ENCODE assay signal across 12 cellular contexts in the genomic region with DNA sequence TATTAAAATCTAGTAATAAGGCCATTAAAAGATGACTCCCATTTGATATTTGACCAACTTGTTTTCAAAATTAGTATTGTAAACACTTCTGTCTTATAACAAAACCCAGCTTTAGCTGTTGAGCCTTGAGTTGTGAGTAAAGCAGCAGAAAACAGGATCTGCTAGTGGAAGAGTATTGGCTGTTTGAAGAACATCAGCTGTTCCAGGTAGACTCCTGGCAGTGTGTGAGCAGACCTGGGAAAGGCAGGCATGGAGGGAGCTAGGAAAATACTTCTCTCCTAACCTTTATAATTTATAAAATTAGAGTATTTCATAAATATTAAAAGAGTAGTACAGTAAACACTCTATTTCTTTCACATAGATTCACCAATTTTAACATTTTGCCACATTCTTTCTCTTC. TPM values are rescaled to one million over a fixed set of nuclear protein-coding genes. Genes with fewer than 3 reads are reported as not detected.
DNase-seq lines count a peak whose midpoint lies in the region; ATAC-seq and TF ChIP-seq lines count a peak whose summit lies in the region.
"Had no signal": no experiment of that assay in that cellular context is flagged by ENCODE, and none has a peak within 500 bp of the region (broad histone marks: within the 10 kb centered on the region; RNA-seq: fewer than 3 reads in every experiment).

No MANE protein-coding gene starts in this region.

- no peak overlapping the region for H3K18ac ChIP-seq in H9 (ENCODE audit: insufficient read length, low read depth, low read length)

- H3K27ac Mint-ChIP-seq in H9, result no peak overlapping the region
- H3K27ac Mint-ChIP-seq in activated naive CD8-positive, alpha-beta T cell, result peak overlapping the region; percentile 87
- peak overlapping the region in 6 of 10 donors; percentile 7 to 81 (median 73) for H3K27ac Mint-ChIP-seq in naive thymus-derived CD8-positive, alpha-beta T cell
- H3K27ac Mint-ChIP-seq in progenitor cell of endocrine pancreas, result no peak overlapping the region

- H3K23ac ChIP-seq in H9 (ENCODE audit: insufficient read length, low read depth, low read length), result no peak overlapping the region

- no peak for TF ChIP-seq CTCF in 22Rv1 (IDR thresholded peaks at IDR 0.05)
- TF ChIP-seq CTCF in H9 (conservative IDR thresholded peaks at IDR 0.05), result no peak
- TF ChIP-seq CTCF in progenitor cell of endocrine pancreas (IDR thresholded peaks at IDR 0.05; ENCODE audit: unreplicated experiment), result no peak

- H3K4ac ChIP-seq in H9 (ENCODE audit: low read depth, low read length), result no peak overlapping the region

- H3K4me3 Mint-ChIP-seq in H9 (no peak overlapping the region), progenitor cell of endocrine pancreas (ENCODE audit: low read depth) (no peak overlapping the region)
- H3K4me3 Mint-ChIP-seq in activated naive CD8-positive, alpha-beta T cell, result no peak overlapping the region
- H3K4me3 Mint-ChIP-seq in naive thymus-derived CD8-positive, alpha-beta T cell, result peak overlapping the region in 6 of 10 donors; percentile 12 to 75 (median 36)

- H2AFZ ChIP-seq in H9 (ENCODE audit: low read length), result no peak overlapping the region

- no peak overlapping the region for H2AK5ac ChIP-seq in H9 (ENCODE audit: insufficient read length, low read length)

- no peak overlapping the region for H4K91ac ChIP-seq in H9 (ENCODE audit: insufficient read length, low read depth, low read length)

- H3K9me3 Mint-ChIP-seq in H9 (peaks cover 0 to 2% of the 10 kb centered on the region in 2 experiments; a peak in 1 of 5 replicates), progenitor cell of endocrine pancreas (ENCODE audit: low read depth) (peaks cover 7% of the 10 kb centered on the region)
- no peaks in the 10 kb centered on the region for H3K9me3 Mint-ChIP-seq in activated naive CD8-positive, alpha-beta T cell (ENCODE audit: low read depth)
- H3K9me3 Mint-ChIP-seq in naive thymus-derived CD8-positive, alpha-beta T cell, result no peaks in the 10 kb centered on the region

- H3K4me2 ChIP-seq in H9 (ENCODE audit: insufficient read depth, insufficient read length, low read length), result no peak overlapping the region

- no peak overlapping the region for H3K14ac ChIP-seq in H9 (ENCODE audit: insufficient read depth, low read length)

- H3K9ac ChIP-seq in H9 (ENCODE audit: extremely low read depth, insufficient read length, low read length), result no peak overlapping the region

- H3K27me3 Mint-ChIP-seq in H9 (ENCODE audit: low read depth), result no peaks in the 10 kb centered on the region
- H3K27me3 Mint-ChIP-seq in activated naive CD8-positive, alpha-beta T cell, result no peaks in the 10 kb centered on the region
- no peaks in the 10 kb centered on the region for H3K27me3 Mint-ChIP-seq in naive thymus-derived CD8-positive, alpha-beta T cell
- H3K27me3 Mint-ChIP-seq in progenitor cell of endocrine pancreas, result no peaks in the 10 kb centered on the region

- H3K23me2 ChIP-seq in H9 (ENCODE audit: insufficient read length, low read depth, low read length, poor library complexity, severe bottlenecking), result no peaks in the 10 kb centered on the region

- no peak overlapping the region for H3K56ac ChIP-seq in H9 (ENCODE audit: insufficient read length, low read depth, low read length)

- H2BK12ac ChIP-seq in H9 (ENCODE audit: insufficient read length, low read depth, low read length), result no peak overlapping the region

- H3K79me1 ChIP-seq in H9 (ENCODE audit: insufficient read depth, low read depth, low read length, poor library complexity, severe bottlenecking), result peaks cover 9% of the 10 kb centered on the region

- H3K79me2 ChIP-seq in H9 (ENCODE audit: insufficient read depth, low read length), result no peaks in the 10 kb centered on the region; the same call in 1 of the 2 replicates

- H4K5ac ChIP-seq in H9 (ENCODE audit: insufficient read length, low read depth, low read length), result no peak overlapping the region

- no peak for ATAC-seq in naive thymus-derived CD8-positive, alpha-beta T cell
- ATAC-seq in GM18867 (IDR thresholded peaks at IDR 0.05; ENCODE audit: unreplicated experiment), result no peak

- H3K27me3 ChIP-seq in H9 (ENCODE audit: insufficient read depth, low read length), result no peaks in the 10 kb centered on the region

- no peaks in the 10 kb centered on the region for H4K20me1 ChIP-seq in H9 (ENCODE audit: control insufficient read depth, insufficient read depth, insufficient read length)

- POLR2A ChIA-PET in naive thymus-derived CD8-positive, alpha-beta T cell (lab: Charles Lee), result no interaction called here

- H2BK20ac ChIP-seq in H9 (ENCODE audit: low read depth, low read length, poor library complexity, severe bottlenecking), result no peak overlapping the region

- H3T11ph ChIP-seq in H9 (ENCODE audit: low read length), result no peak overlapping the region

- DNase-seq in H9, result no peak
- DNase-seq in naive thymus-derived CD8-positive, alpha-beta T cell, result no peak
- DNase-seq in progenitor cell of endocrine pancreas (ENCODE audit: low spot score, unreplicated experiment), result no peak
- DNase-seq in NCI-H2171 (lab: John Stamatoyannopoulos, UW), result no peak
- no peak for DNase-seq in islet precursor cell
- DNase-seq: activated T-cell treated with anti-CD3 and anti-CD28 coated beads for 4 hours; amniotic stem cell; NCI-H146; stimulated activated CD4-positive, alpha-beta T cell treated with anti-CD3 and anti-CD28 coated beads, Interleukin-4, amount 100 ng/mL, for 1 hour had no signal

- H2BK120ac ChIP-seq in H9 (ENCODE audit: low read depth, low read length, poor library complexity, severe bottlenecking), result no peak overlapping the region

- H3K9me3 ChIP-seq in H9 (ENCODE audit: control insufficient read depth, low read depth, low read length), result no peaks in the 10 kb centered on the region

- H3K36me3 Mint-ChIP-seq in H9 (ENCODE audit: insufficient read depth in 1 of 3, low read depth in 3 of 3) (peaks cover 9 to 15% (median 12%) of the 10 kb centered on the region in 3 experiments; a peak in 6 of 7 replicates), progenitor cell of endocrine pancreas (ENCODE audit: insufficient read depth) (peaks cover 20% of the 10 kb centered on the region)
- peaks cover 14% of the 10 kb centered on the region for H3K36me3 Mint-ChIP-seq in activated naive CD8-positive, alpha-beta T cell
- peaks cover 4 to 25% (median 8%) of the 10 kb centered on the region in 3 donors for H3K36me3 Mint-ChIP-seq in naive thymus-derived CD8-positive, alpha-beta T cell

- H2BK5ac ChIP-seq in H9 (ENCODE audit: insufficient read length, low read length), result no peak overlapping the region

- H4K8ac ChIP-seq in H9 (replicated peaks; ENCODE audit: insufficient read length, low read depth, low read length), result no peak overlapping the region

- peaks cover 4% of the 10 kb centered on the region; the same call in 1 of the 2 replicates for H3K4me1 ChIP-seq in H9 (ENCODE audit: insufficient read depth, low read length)

- H3K27ac ChIP-seq in 22Rv1 (peak overlapping the region; percentile 15; the same call in 1 of the 2 replicates), H9 (ENCODE audit: insufficient read length, low read depth, low read length) (peak overlapping the region; percentile 30)

- H2BK15ac ChIP-seq in H9 (ENCODE audit: low read depth, low read length), result no peak overlapping the region

- peaks cover 21 to 25% of the 10 kb centered on the region in 2 experiments for H3K4me1 Mint-ChIP-seq in H9
- H3K4me1 Mint-ChIP-seq in activated naive CD8-positive, alpha-beta T cell (ENCODE audit: low read depth), result peaks cover 51% of the 10 kb centered on the region
- H3K4me1 Mint-ChIP-seq in naive thymus-derived CD8-positive, alpha-beta T cell, result peaks cover 23 to 67% (median 55%) of the 10 kb centered on the region in 4 donors
- H3K4me1 Mint-ChIP-seq in progenitor cell of endocrine pancreas (ENCODE audit: low read depth), result peaks cover 17% of the 10 kb centered on the region

RNA-seq across cellular contexts. Expression of a gene that starts 29.0 kb away (rescaled TPM):
- total RNA-seq in H9 (2021) (34.2 and 35.4 TPM in 2 replicates), progenitor cell of endocrine pancreas (75.4 and 76.9 TPM in 2 replicates)
- total RNA-seq in naive thymus-derived CD8-positive, alpha-beta T cell, result 10 to 100 TPM; 69.6 to 70.3 TPM
- 10 to 100 TPM; 19.0 to 29.3 (median 26.2) TPM for polyA plus RNA-seq in naive thymus-derived CD8-positive, alpha-beta T cell

Comparison
In these comparisons a context has a peak if more than half of its experiments do, and no peak if none do; other contexts are left out.
1. H3K27ac Mint-ChIP-seq: peak in activated naive CD8-positive, alpha-beta T cell (single experiment) and naive thymus-derived CD8-positive, alpha-beta T cell (6 of 10); none in H9 (0 of 3) and progenitor cell of endocrine pancreas (single experiment).
2. H3K4me3 Mint-ChIP-seq: peak in naive thymus-derived CD8-positive, alpha-beta T cell (6 of 10); none in H9 (0 of 2), activated naive CD8-positive, alpha-beta T cell (single experiment) and progenitor cell of endocrine pancreas (single experiment).